In the genomic region with DNA sequence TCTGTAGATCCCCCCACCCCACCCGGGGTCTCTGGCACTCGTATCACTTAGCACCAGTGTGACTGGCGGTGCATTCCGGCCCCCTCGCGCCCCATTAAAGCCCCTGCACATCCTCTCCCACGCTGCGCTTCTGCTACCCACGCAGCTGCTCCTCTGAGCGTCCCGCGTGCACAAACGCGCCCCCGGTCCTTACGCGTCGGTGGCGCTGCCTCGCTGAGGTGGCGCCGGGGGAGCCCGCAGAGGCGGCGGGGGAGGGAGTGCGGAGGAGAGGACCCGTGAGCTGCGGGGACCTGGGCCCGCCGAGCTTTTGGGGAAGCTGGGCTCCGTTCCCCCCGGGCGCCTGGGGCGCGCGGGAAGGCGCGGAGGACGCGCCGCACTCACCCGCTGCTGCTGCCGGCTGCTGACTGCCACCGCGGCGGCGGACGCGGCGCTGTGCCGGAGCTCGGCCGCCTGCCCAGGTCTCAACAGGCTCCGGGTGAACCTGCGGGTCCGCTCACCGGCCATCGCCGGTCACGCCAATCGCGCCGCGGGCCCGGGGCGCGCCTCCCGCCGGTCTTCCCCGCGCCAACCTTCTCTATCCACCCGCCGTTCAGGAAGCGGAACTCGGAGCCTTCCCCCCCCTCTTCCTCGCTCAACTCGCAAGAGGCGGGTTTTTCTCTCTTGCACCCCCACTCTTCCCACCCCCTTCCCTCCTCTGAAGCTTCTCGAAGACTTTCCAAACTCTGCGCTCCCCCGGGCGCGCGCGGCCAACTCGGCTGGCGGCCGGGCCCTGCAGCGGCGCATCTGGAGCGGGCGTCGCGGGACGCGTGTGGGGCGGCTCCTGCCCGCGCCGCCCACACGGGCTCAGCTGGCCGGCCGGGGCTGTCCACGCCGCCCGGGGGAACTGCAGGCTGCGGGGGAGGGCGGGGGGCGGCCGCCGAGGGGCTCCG, we compare ENCODE assay signal across 8 cellular contexts. TPM values are rescaled to one million over a fixed set of nuclear protein-coding genes. Genes with fewer than 3 reads are reported as not detected.
A peak's percentile ranks its signal among the peaks of the same experiment; 100 is the strongest.
DNase-seq lines count a peak whose midpoint lies in the region; ATAC-seq and TF ChIP-seq lines count a peak whose summit lies in the region.

Gene DOCK10, minus strand, starts transcription at position 598 of the 929 bp plus-strand sequence. Its CDS starts 94 bp downstream, at position 504.

- peak within 1 kb of the TSS; percentile 93 for H3K4me3 ChIP-seq in effector memory CD4-positive, alpha-beta T cell (ENCODE audit: insufficient read depth, low read depth, low read length, poor library complexity, severe bottlenecking)

- POLR2A ChIA-PET in activated CD4-positive, alpha-beta memory T cell treated with anti-CD3 and anti-CD28 coated beads for 36 hours (lab: Charles Lee): interaction anchor here (0.8 to 3.1 kb wide), 13 partner anchors 9 to 1794 kb away, joined by 3 to 15 read pairs (median 5); partner anchors contain the start of gene RHBDD1

- H3K27ac Mint-ChIP-seq in activated CD4-positive, alpha-beta memory T cell treated with anti-CD3 and anti-CD28 coated beads for 36 hours: peak within 1 kb of the TSS; percentile 96

- H3K27ac ChIP-seq in effector memory CD4-positive, alpha-beta T cell (ENCODE audit: insufficient read depth, low read length, poor library complexity, severe bottlenecking): peak within 1 kb of the TSS; percentile 96

- no peaks in the 10 kb centered on the region for H3K9me3 Mint-ChIP-seq in activated CD4-positive, alpha-beta memory T cell treated with anti-CD3 and anti-CD28 coated beads for 36 hours

- intact Hi-C loops in activated CD4-positive, alpha-beta memory T cell treated with anti-CD3 and anti-CD28 coated beads for 36 hours (cut with micrococcal nuclease): loop anchor here (1.0 to 10.0 kb wide), 7 partner anchors 15 to 1795 kb away; partner anchors contain the start of genes CUL3 and RHBDD1

- CTCF ChIA-PET in activated CD4-positive, alpha-beta memory T cell treated with anti-CD3 and anti-CD28 coated beads for 36 hours (lab: Charles Lee): interaction anchor here (0.9 to 1.4 kb wide), 3 partner anchors 23 to 40 kb away, joined by 3 read pairs; no protein-coding TSS in a partner anchor

- no peaks in the 10 kb centered on the region for H3K27me3 ChIP-seq in effector memory CD4-positive, alpha-beta T cell (replicated peaks; ENCODE audit: control insufficient read depth, insufficient read depth, low read length, poor library complexity, severe bottlenecking)

- DNase-seq in M059J (ENCODE audit: low read depth) (peak; percentile 63), mesenteric fat pad (ENCODE audit: low spot score) (no peak), SHP77 (lab: John Stamatoyannopoulos, UW) (no peak)
- DNase-seq in activated CD4-positive, alpha-beta memory T cell treated with anti-CD3 and anti-CD28 coated beads for 36 hours: peak; percentile 67
- peak; percentile 17 to 35 (median 30) for DNase-seq in effector memory CD4-positive, alpha-beta T cell
- peak; percentile 35 to 43 for DNase-seq in stimulated activated CD8-positive, alpha-beta memory T cell treated with anti-CD3 and anti-CD28 coated beads, Interleukin-2, amount 100 ng/mL, for 48 hours (ENCODE audit: low read depth in 2 of 2)

- peaks cover 8% of the 10 kb centered on the region for H3K36me3 Mint-ChIP-seq in activated CD4-positive, alpha-beta memory T cell treated with anti-CD3 and anti-CD28 coated beads for 36 hours

- peaks cover 44% of the 10 kb centered on the region for H3K4me1 Mint-ChIP-seq in activated CD4-positive, alpha-beta memory T cell treated with anti-CD3 and anti-CD28 coated beads for 36 hours (ENCODE audit: low read depth)

- H3K36me3 ChIP-seq in effector memory CD4-positive, alpha-beta T cell (ENCODE audit: control insufficient read depth, insufficient read depth, low read length): no peaks in the 10 kb centered on the region

- peak within 1 kb of the TSS; percentile 88 for H3K4me3 Mint-ChIP-seq in activated CD4-positive, alpha-beta memory T cell treated with anti-CD3 and anti-CD28 coated beads for 36 hours

- ATAC-seq in GM21723 (IDR thresholded peaks at IDR 0.05; ENCODE audit: unreplicated experiment): peak; percentile 32

- H3K9me3 ChIP-seq in effector memory CD4-positive, alpha-beta T cell (ENCODE audit: control insufficient read depth, low read length): no peaks in the 10 kb centered on the region

- H3K27me3 Mint-ChIP-seq in activated CD4-positive, alpha-beta memory T cell treated with anti-CD3 and anti-CD28 coated beads for 36 hours: no peaks in the 10 kb centered on the region

- peaks cover 30% of the 10 kb centered on the region for H3K4me1 ChIP-seq in effector memory CD4-positive, alpha-beta T cell (ENCODE audit: control insufficient read depth, insufficient read depth, low read length, poor library complexity, severe bottlenecking)

- TF ChIP-seq POLR2A in GM10847 (IDR thresholded peaks at IDR 0.05; ENCODE audit: extremely low read depth, insufficient read length): peak; percentile 10

RNA-seq across cellular contexts. Expression of gene DOCK10, which starts in this region (rescaled TPM):
- 25.3 and 34.5 TPM in 2 replicates for total RNA-seq in M059J (2014; rRNA removed; shearing (Covaris generic))
- 100 to 1,000 TPM; 134 to 139 TPM for total RNA-seq in activated CD4-positive, alpha-beta memory T cell treated with anti-CD3 and anti-CD28 coated beads for 36 hours
- total RNA-seq in mesenteric fat pad: 16.0 TPM

Comparison
In these comparisons a context has a peak if more than half of its experiments do, and no peak if none do; other contexts are left out.
1. DNase-seq: peak in M059J (single experiment), activated CD4-positive, alpha-beta memory T cell treated with anti-CD3 and anti-CD28 coated beads for 36 hours (single experiment), effector memory CD4-positive, alpha-beta T cell (3 of 3) and stimulated activated CD8-positive, alpha-beta memory T cell treated with anti-CD3 and anti-CD28 coated beads, Interleukin-2, amount 100 ng/mL, for 48 hours (2 of 2); none in mesenteric fat pad (single experiment) and SHP77 (0 of 2).